In the genomic region with DNA sequence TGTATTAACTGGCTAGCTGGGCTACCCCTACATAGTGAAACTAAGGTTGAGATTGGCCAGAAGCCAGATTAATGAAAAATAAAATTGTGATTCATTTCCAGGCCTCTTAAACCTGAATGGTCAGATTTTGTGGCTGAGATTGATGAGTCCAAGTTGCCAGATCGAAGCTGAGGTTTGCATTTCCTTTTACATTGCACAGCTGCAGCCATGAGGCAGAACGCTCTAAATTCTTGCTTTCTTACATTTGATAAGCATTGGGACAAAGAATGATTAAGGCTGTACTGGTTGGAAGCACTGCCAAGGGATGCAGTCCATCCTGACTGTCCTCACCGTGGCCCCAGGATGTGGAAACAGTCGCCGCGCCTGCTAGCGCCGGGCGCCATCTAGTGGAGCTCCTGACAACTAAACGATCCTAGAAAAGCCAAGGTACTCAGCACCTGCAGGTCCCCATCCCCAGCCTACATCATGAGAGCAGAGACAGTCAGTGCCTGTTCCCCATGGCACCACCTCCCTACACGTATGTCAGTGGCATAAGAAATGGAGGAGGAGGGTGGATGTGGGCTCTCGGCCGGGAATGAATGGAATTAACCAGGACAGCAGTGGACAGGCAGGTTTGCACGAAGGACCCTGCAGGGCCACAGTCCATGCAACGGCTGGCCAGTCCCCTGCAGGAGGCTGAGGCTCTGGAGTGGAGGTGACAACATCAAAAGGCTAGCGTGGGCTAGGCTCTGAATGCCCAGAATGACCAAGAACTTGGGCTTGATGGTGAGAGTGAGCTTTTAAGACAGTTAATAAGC, we compare ENCODE assay signal across 8 cellular contexts.
DNase-seq lines count a peak whose midpoint lies in the region; ATAC-seq and TF ChIP-seq lines count a peak whose summit lies in the region.

No MANE protein-coding gene starts in this region.

- DNase-seq in NCI-H526 treated with DMSO at 0.1 percent for 48 hours (lab: John Stamatoyannopoulos, UW) (peak; percentile 75), dedifferentiated amniotic fluid mesenchymal stem cell (ENCODE audit: extremely low spot score) (peak; percentile 54), medulla oblongata (ENCODE audit: extremely low spot score) (peak; percentile 85)
- DNase-seq in activated CD4-positive, alpha-beta T cell treated with anti-CD3 and anti-CD28 coated beads, Interleukin-2, amount 50 U/mL, for 1 hour, result peak; percentile 64
- peak; percentile 12 for DNase-seq in stimulated activated CD8-positive, alpha-beta memory T cell treated with anti-CD3 and anti-CD28 coated beads, Interleukin-12 subunit alpha, Interleukin-12 subunit beta, amount 100 ng/mL, for 24 hours (ENCODE audit: extremely low read depth)

- H3K4me1 ChIP-seq in HEK293 (ENCODE audit: control insufficient read depth, insufficient read depth, low read length), result no peaks in the 10 kb centered on the region

- no peak overlapping the region for H3K27ac ChIP-seq in C4-2B
- H3K27ac ChIP-seq in HEK293 (ENCODE audit: extremely low read depth, low read depth, low read length), result no peak overlapping the region

- H3K4me3 ChIP-seq in HEK293 (ENCODE audit: low read depth, low read length), result no peak overlapping the region

- TF ChIP-seq CTCF in C4-2B (conservative IDR thresholded peaks at IDR 0.05), result peak; percentile 98
- TF ChIP-seq CTCF in HEK293 (tag by site-specific recombination; IDR thresholded peaks at IDR 0.05), result peak; percentile 88

- POLR2A ChIA-PET in HEK293 (lab: Yijun Ruan, JAX), result interaction anchor here (0.6 kb wide), 1 partner anchor 276 kb away, joined by 3 read pairs; a partner anchor contains a TSS

- H3K36me3 ChIP-seq in HEK293 (ENCODE audit: control insufficient read depth in 2 of 2, insufficient read depth in 1 of 2, low read length in 2 of 2), result peaks cover 0 to 47% of the 10 kb centered on the region in 2 experiments; a peak in 2 of 3 replicates

- ATAC-seq in HG02981 (IDR thresholded peaks at IDR 0.05; ENCODE audit: unreplicated experiment), result no peak

- CTCF ChIA-PET in HEK293 (lab: Yijun Ruan, JAX), result interaction anchor here (0.6 to 3.8 kb wide), 62 partner anchors 10 to 741 kb away, joined by 3 to 61 read pairs (median 4); no protein-coding TSS in a partner anchor

- no peaks in the 10 kb centered on the region for H3K9me3 ChIP-seq in HEK293 (ENCODE audit: control insufficient read depth, insufficient read depth, low read depth, low read length)

TF ChIP-seq in HEK293, 187 proteins besides CTCF, POLR2A, EP300 and RAD21 (continues in another document):
- TF ChIP-seq ZNF558 (tag by site-specific recombination; IDR thresholded peaks at IDR 0.05), result no peak
- TF ChIP-seq ZEB2 (tag by site-specific recombination; IDR thresholded peaks at IDR 0.05), result 0 out of 2 replicates have a peak, but pooled peaks have one; percentile 33
- no peak for TF ChIP-seq ZNF202 (tag by site-specific recombination; IDR thresholded peaks at IDR 0.05; ENCODE audit: borderline replicate concordance)
- no peak for TF ChIP-seq KLF7 (tag by site-specific recombination; IDR thresholded peaks at IDR 0.05; ENCODE audit: borderline replicate concordance)
- TF ChIP-seq ZNF2 (tag by site-specific recombination; IDR thresholded peaks at IDR 0.05), result peak; percentile 26; the same call in 1 of the 2 replicates
- TF ChIP-seq ZNF311 (tag by site-specific recombination; IDR thresholded peaks at IDR 0.05; ENCODE audit: borderline replicate concordance), result no peak
- TF ChIP-seq ZNF10 (tag by site-specific recombination; IDR thresholded peaks at IDR 0.05), result peak; percentile 92
- peak; percentile 52 for TF ChIP-seq ZBTB48 (tag by site-specific recombination; IDR thresholded peaks at IDR 0.05)
- TF ChIP-seq ZBTB17 (tag by site-specific recombination; IDR thresholded peaks at IDR 0.05), result peak; percentile 61
- TF ChIP-seq, protein P1, sequence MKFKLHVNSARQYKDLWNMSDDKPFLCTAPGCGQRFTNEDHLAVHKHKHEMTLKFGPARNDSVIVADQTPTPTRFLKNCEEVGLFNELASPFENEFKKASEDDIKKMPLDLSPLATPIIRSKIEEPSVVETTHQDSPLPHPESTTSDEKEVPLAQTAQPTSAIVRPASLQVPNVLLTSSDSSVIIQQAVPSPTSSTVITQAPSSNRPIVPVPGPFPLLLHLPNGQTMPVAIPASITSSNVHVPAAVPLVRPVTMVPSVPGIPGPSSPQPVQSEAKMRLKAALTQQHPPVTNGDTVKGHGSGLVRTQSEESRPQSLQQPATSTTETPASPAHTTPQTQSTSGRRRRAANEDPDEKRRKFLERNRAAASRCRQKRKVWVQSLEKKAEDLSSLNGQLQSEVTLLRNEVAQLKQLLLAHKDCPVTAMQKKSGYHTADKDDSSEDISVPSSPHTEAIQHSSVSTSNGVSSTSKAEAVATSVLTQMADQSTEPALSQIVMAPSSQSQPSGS (tag by site-specific recombination; IDR thresholded peaks at IDR 0.05; ENCODE audit: low read depth), result no peak
- TF ChIP-seq HOXD13 (CRISPR knock-in tag; IDR thresholded peaks at IDR 0.05; ENCODE audit: borderline replicate concordance), result no peak
- TF ChIP-seq, protein P2, sequence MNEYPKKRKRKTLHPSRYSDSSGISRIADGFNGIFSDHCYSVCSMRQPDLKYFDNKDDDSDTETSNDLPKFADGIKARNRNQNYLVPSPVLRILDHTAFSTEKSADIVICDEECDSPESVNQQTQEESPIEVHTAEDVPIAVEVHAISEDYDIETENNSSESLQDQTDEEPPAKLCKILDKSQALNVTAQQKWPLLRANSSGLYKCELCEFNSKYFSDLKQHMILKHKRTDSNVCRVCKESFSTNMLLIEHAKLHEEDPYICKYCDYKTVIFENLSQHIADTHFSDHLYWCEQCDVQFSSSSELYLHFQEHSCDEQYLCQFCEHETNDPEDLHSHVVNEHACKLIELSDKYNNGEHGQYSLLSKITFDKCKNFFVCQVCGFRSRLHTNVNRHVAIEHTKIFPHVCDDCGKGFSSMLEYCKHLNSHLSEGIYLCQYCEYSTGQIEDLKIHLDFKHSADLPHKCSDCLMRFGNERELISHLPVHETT (tag by site-specific recombination; IDR thresholded peaks at IDR 0.05), result 0 out of 2 replicates have a peak, but pooled peaks have one; percentile 19
- TF ChIP-seq ZNF555 (tag by site-specific recombination; conservative IDR thresholded peaks at IDR 0.05), result no peak
- TF ChIP-seq ZNF211 (tag by site-specific recombination; IDR thresholded peaks at IDR 0.05; ENCODE audit: low read depth), result no peak
- TF ChIP-seq ZNF621 (tag by site-specific recombination; IDR thresholded peaks at IDR 0.05), result no peak
- TF ChIP-seq, protein P3, sequence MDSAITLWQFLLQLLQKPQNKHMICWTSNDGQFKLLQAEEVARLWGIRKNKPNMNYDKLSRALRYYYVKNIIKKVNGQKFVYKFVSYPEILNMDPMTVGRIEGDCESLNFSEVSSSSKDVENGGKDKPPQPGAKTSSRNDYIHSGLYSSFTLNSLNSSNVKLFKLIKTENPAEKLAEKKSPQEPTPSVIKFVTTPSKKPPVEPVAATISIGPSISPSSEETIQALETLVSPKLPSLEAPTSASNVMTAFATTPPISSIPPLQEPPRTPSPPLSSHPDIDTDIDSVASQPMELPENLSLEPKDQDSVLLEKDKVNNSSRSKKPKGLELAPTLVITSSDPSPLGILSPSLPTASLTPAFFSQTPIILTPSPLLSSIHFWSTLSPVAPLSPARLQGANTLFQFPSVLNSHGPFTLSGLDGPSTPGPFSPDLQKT (IDR thresholded peaks at IDR 0.05; ENCODE audit: borderline replicate concordance, low read depth, low read length), result no peak
- no peak for TF ChIP-seq ZNF138 (tag by site-specific recombination; IDR thresholded peaks at IDR 0.05; ENCODE audit: borderline replicate concordance)
- TF ChIP-seq SP7 (tag by site-specific recombination; IDR thresholded peaks at IDR 0.05), result peak; percentile 30; the same call in 1 of the 2 replicates
- TF ChIP-seq ZNF596 (tag by site-specific recombination; IDR thresholded peaks at IDR 0.05), result no peak
- TF ChIP-seq ZNF701 (tag by site-specific recombination; IDR thresholded peaks at IDR 0.05), result no peak
- no peak for TF ChIP-seq ZNF626 (tag by site-specific recombination; IDR thresholded peaks at IDR 0.05)
- peak; percentile 93 for TF ChIP-seq ZNF654 (tag by site-specific recombination; IDR thresholded peaks at IDR 0.05; ENCODE audit: low read depth)
- TF ChIP-seq ZXDB (tag by site-specific recombination; IDR thresholded peaks at IDR 0.05), result peak; percentile 18; the same call in 1 of the 2 replicates
- TF ChIP-seq, protein P4, sequence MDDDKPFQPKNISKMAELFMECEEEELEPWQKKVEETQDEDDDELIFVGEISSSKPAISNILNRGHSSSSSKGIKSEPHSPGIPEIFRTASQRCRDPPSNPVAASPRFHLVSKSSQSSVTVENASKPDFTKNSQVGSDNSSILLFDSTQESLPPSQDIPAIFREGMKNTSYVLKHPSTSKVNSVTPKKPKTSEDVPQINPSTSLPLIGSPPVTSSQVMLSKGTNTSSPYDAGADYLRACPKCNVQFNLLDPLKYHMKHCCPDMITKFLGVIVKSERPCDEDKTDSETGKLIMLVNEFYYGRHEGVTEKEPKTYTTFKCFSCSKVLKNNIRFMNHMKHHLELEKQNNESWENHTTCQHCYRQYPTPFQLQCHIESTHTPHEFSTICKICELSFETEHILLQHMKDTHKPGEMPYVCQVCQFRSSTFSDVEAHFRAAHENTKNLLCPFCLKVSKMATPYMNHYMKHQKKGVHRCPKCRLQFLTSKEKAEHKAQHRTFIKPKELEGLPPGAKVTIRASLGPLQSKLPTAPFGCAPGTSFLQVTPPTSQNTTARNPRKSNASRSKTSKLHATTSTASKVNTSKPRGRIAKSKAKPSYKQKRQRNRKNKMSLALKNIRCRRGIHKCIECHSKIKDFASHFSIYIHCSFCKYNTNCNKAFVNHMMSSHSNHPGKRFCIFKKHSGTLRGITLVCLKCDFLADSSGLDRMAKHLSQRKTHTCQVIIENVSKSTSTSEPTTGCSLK (tag by site-specific recombination; IDR thresholded peaks at IDR 0.05), result no peak
- TF ChIP-seq ZFP69B (tag by site-specific recombination; IDR thresholded peaks at IDR 0.05), result 0 out of 2 replicates have a peak, but pooled peaks have one; percentile 19
- TF ChIP-seq, protein P5, sequence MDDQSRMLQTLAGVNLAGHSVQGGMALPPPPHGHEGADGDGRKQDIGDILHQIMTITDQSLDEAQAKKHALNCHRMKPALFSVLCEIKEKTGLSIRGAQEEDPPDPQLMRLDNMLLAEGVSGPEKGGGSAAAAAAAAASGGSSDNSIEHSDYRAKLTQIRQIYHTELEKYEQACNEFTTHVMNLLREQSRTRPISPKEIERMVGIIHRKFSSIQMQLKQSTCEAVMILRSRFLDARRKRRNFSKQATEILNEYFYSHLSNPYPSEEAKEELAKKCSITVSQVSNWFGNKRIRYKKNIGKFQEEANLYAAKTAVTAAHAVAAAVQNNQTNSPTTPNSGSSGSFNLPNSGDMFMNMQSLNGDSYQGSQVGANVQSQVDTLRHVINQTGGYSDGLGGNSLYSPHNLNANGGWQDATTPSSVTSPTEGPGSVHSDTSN (CRISPR knock-in tag; IDR thresholded peaks at IDR 0.05), result no peak
- TF ChIP-seq WT1 (tag by site-specific recombination; IDR thresholded peaks at IDR 0.05), result 0 out of 2 replicates have a peak, but pooled peaks have one; percentile 9

Comparison
In these comparisons a context has a peak if more than half of its experiments do, and no peak if none do; other contexts are left out.
1. DNase-seq: peak in every context shown above with its lines; median percentile 85 in medulla oblongata; 75 in NCI-H526 treated with DMSO at 0.1 percent for 48 hours; 64 in activated CD4-positive, alpha-beta T cell treated with anti-CD3 and anti-CD28 coated beads, Interleukin-2, amount 50 U/mL, for 1 hour; 54 in dedifferentiated amniotic fluid mesenchymal stem cell; 12 in stimulated activated CD8-positive, alpha-beta memory T cell treated with anti-CD3 and anti-CD28 coated beads, Interleukin-12 subunit alpha, Interleukin-12 subunit beta, amount 100 ng/mL, for 24 hours.